Comparison of ENCODE assay signal across 8 cellular contexts in the genomic region with DNA sequence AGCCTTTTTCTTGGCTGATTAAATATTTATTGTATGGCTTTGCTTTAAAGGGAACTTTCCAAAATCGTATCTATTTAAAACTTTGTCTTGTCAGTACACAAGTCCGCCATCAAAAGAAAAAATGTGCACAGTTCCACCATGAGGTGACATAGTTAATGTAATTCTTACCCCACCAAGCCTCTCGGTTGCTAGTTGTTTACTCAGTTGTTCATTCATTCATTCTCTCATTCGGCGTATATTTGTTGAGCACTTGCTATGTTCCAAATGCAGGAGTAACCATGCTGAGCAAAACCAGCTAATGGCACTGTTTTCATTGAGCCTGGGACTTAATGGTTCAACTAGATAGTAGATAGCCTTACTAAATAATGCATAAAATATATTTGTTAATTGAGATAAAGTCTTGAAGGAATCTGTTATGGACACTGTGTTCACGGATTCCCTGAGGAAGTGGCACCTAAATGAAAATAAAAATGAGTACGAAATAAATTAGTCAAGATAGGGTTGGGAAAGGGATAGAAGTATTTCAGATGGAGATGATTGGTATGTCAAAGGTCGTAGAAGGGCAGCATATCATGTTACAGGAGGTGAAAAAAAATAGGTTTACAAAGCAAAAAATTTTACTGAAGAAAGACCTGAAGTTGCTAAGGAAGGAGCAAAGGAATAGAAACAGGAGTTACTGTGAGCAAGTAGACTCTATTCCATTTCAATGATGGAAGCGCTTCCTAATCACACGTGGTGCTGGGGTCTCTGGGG. TPM values are rescaled to one million over a fixed set of nuclear protein-coding genes. Genes with fewer than 3 reads are reported as not detected.
DNase-seq lines count a peak whose midpoint lies in the region; ATAC-seq and TF ChIP-seq lines count a peak whose summit lies in the region.

No MANE protein-coding gene starts in this region.

- TF ChIP-seq CTCF in GM12865 (IDR thresholded peaks at IDR 0.05; ENCODE audit: insufficient read depth, low read depth, low read length, missing control alignments) = no peak
- no peak for TF ChIP-seq CTCF in fibroblast of pulmonary artery (IDR thresholded peaks at IDR 0.05; ENCODE audit: low read length, missing control alignments)
- no peak for TF ChIP-seq CTCF in gastrocnemius medialis (IDR thresholded peaks at IDR 0.05 in 4 of 5, conservative IDR thresholded peaks at IDR 0.05 in 1 of 5)

- no peak for TF ChIP-seq POLR2A in gastrocnemius medialis (IDR thresholded peaks at IDR 0.05)

- H3K36me3 ChIP-seq in SJSA1 (peaks cover 8% of the 10 kb centered on the region; the same call in 1 of the 2 replicates), gastrocnemius medialis (no peaks in the 10 kb centered on the region)

- peak overlapping the region; percentile 99 for H3K4me3 ChIP-seq in GM12865 (ENCODE audit: low read depth, low read length)
- peak overlapping the region; percentile 88 for H3K4me3 ChIP-seq in SJSA1
- H3K4me3 ChIP-seq in fibroblast of pulmonary artery (replicated peaks; ENCODE audit: low read depth, low read length) = peak overlapping the region; percentile 95
- H3K4me3 ChIP-seq in gastrocnemius medialis = peak overlapping the region; percentile 55 to 98 (median 80)

- DNase-seq in GM12865 (ENCODE audit: low read depth) = no peak
- no peak for DNase-seq in SJSA1 (ENCODE audit: low read depth in 1 of 2, low spot score in 2 of 2)
- no peak for DNase-seq in fibroblast of pulmonary artery (ENCODE audit: low read depth)
- DNase-seq in gastrocnemius medialis = no peak
- no peak for DNase-seq in cerebellar nuclear complex (lab: John Stamatoyannopoulos, UW)
- DNase-seq in activated CD4-positive, CD25-positive, alpha-beta regulatory T cell treated with anti-CD3 and anti-CD28 coated beads, Interleukin-2, amount 50 U/mL, for 72 hours = no peak
- DNase-seq in glomerular visceral epithelial cell (ENCODE audit: extremely low spot score) = no peak

- H3K4me1 ChIP-seq in SJSA1 (replicated peaks) (peaks cover 11% of the 10 kb centered on the region; the same call in 1 of the 2 replicates), gastrocnemius medialis (peaks cover 33% of the 10 kb centered on the region in 2 donors)

- H3K27me3 ChIP-seq in SJSA1 (replicated peaks) (no peaks in the 10 kb centered on the region), gastrocnemius medialis (no peaks in the 10 kb centered on the region)

- intact Hi-C loops in gastrocnemius medialis (cut with DNase I; ENCODE audit: low total_unique reads) = loop anchor here (10.0 kb wide), 1 partner anchor 103 kb away; a partner anchor contains a TSS

- no peaks in the 10 kb centered on the region for H3K9me3 ChIP-seq in SJSA1 (replicated peaks)
- no peaks in the 10 kb centered on the region for H3K9me3 ChIP-seq in gastrocnemius medialis

- in situ Hi-C loops in gastrocnemius medialis (cut with MboI; ENCODE audit: low sequenced_read_pairs in 4 of 4) = no loop called here

- H3K27ac ChIP-seq in SJSA1 = no peak overlapping the region
- H3K27ac ChIP-seq in gastrocnemius medialis = no peak overlapping the region

- ATAC-seq in gastrocnemius medialis = no peak
- ATAC-seq in GM19452 (IDR thresholded peaks at IDR 0.05; ENCODE audit: unreplicated experiment) = no peak

RNA-seq across cellular contexts. Expression of a gene that starts 1.5 kb away (rescaled TPM):
- total RNA-seq in SJSA1 (2014; rRNA removed; shearing (Covaris generic)) = 3.2 and 8.9 TPM in 2 replicates
- 10 to 100 TPM; 11.0 to 24.5 (median 17.0) TPM for total RNA-seq in gastrocnemius medialis

RNA-seq across cellular contexts. Expression of a gene that starts 17.3 kb away (rescaled TPM):
- 34.9 and 40.2 TPM in 2 replicates for total RNA-seq in SJSA1 (2014; rRNA removed; shearing (Covaris generic))
- total RNA-seq in gastrocnemius medialis = 10 to 100 TPM; 15.6 to 46.7 (median 17.8) TPM

RNA-seq across cellular contexts. Expression of a gene that starts 48.5 kb away (rescaled TPM):
- total RNA-seq in SJSA1 (2014; rRNA removed; shearing (Covaris generic)) = 0.81 and 1.2 TPM in 2 replicates
- total RNA-seq in gastrocnemius medialis = 10 to 100 TPM in 1 of 4 donors, 1 to 10 TPM in 3; 1.5 to 10.2 (median 3.0) TPM
